Comparison of ENCODE assay signal across 11 cellular contexts in genomic region chr3:123872621-123873020, GRCh38. TPM values are rescaled to one million over a fixed set of nuclear protein-coding genes. Genes with fewer than 3 reads are reported as not detected.
DNase-seq lines count a peak whose midpoint lies in the region; ATAC-seq and TF ChIP-seq lines count a peak whose summit lies in the region.
"Had no signal": no experiment of that assay in that cellular context is flagged by ENCODE, and none has a peak within 500 bp of the region (broad histone marks: within the 10 kb centered on the region; RNA-seq: fewer than 3 reads in every experiment).

No MANE protein-coding gene starts in this region.

- CTCF ChIA-PET in SK-N-SH (lab: Yijun Ruan, JAX): interaction anchor here (1.2 to 2.4 kb wide), 3 partner anchors 9 to 149 kb away, joined by 3 to 7 read pairs (median 3); no protein-coding TSS in a partner anchor

- intact Hi-C loops in aorta (cut with DNase I): loop anchor here in 1 of 2 donors (10.0 kb wide), 1 partner anchor 218 kb away; no protein-coding TSS in a partner anchor

- H3K9me2 ChIP-seq in SK-N-SH: no peaks in the 10 kb centered on the region

- H3K36me3 ChIP-seq in SK-N-SH (replicated peaks in 1 of 2; ENCODE audit: control insufficient read depth in 1 of 2, insufficient read depth in 2 of 2, low read length in 1 of 2) (peaks cover 56 to 70% of the 10 kb centered on the region in 2 experiments), aorta (ENCODE audit: control insufficient read depth in 1 of 2, insufficient read depth in 2 of 2, low read length in 1 of 2) (no peaks in the 10 kb centered on the region)

- 86% methylated on average over 1 of the region's 1 CpG for WGBS in SK-N-SH (ENCODE audit: low lambda C conversion rate)
- 88 to 90% methylated on average over 1 of the region's 1 CpG for WGBS in aorta, 2 donors

- POLR2A ChIA-PET in SK-N-SH (lab: Yijun Ruan, JAX): no interaction called here

- H3K9ac ChIP-seq in SK-N-SH: no peak overlapping the region

- no peak for DNase-seq in SK-N-SH
- DNase-seq in epithelial cell of proximal tubule (ENCODE audit: low read depth): peak; percentile 54
- peak; percentile 16 for DNase-seq in left kidney (ENCODE audit: low read depth, low spot score)
- no peak for DNase-seq in aorta
- no peak for DNase-seq in NCI-H2196 (lab: John Stamatoyannopoulos, UW; ENCODE audit: unreplicated experiment)
- no peak for DNase-seq in HuH-7 (ENCODE audit: low spot score)
- no peak for DNase-seq in SW480 (ENCODE audit: low spot score)
- DNase-seq: CD8-positive, alpha-beta T cell; GF-D8 had no signal

- H3K79me2 ChIP-seq in SK-N-SH (ENCODE audit: insufficient read depth): peaks cover 99% of the 10 kb centered on the region

- H3K4me1 ChIP-seq in SK-N-SH (ENCODE audit: control insufficient read depth in 1 of 2, insufficient read depth in 2 of 2, low read depth in 1 of 2, low read length in 1 of 2): peaks cover 4 to 30% of the 10 kb centered on the region in 2 experiments
- peaks cover 5 to 12% of the 10 kb centered on the region in 2 donors for H3K4me1 ChIP-seq in aorta (ENCODE audit: control insufficient read depth in 1 of 2, insufficient read depth in 2 of 2, low read length in 2 of 2)

- no peak for TF ChIP-seq EP300 in SK-N-SH (IDR thresholded peaks at IDR 0.05; ENCODE audit: borderline replicate concordance in 1 of 2, low read depth in 1 of 2, low read length in 1 of 2)

- 0 out of 2 replicates have a peak, but pooled peaks cover 5% of the 10 kb centered on the region for H3K9me3 ChIP-seq in SK-N-SH
- no peaks in the 10 kb centered on the region for H3K9me3 ChIP-seq in aorta (ENCODE audit: control insufficient read depth, low read length)

- no peak overlapping the region for H3K4me2 ChIP-seq in SK-N-SH

- no peak overlapping the region for H3K4me3 ChIP-seq in SK-N-SH (ENCODE audit: low read depth in 2 of 2, low read length in 1 of 2)
- H3K4me3 ChIP-seq in epithelial cell of proximal tubule (ENCODE audit: low read depth, low read length): no peak overlapping the region
- no peak overlapping the region for H3K4me3 ChIP-seq in aorta (ENCODE audit: low read length in 2 of 2)

- peaks cover 5% of the 10 kb centered on the region; the same call in 1 of the 2 replicates for H4K20me1 ChIP-seq in SK-N-SH (ENCODE audit: insufficient read depth)

- TF ChIP-seq CTCF in SK-N-SH (IDR thresholded peaks at IDR 0.05) (no peak), epithelial cell of proximal tubule (conservative IDR thresholded peaks at IDR 0.05; ENCODE audit: low read depth, low read length) (no peak)

- H3K27me3 ChIP-seq in SK-N-SH (ENCODE audit: insufficient read depth) (no peaks in the 10 kb centered on the region), aorta (ENCODE audit: control insufficient read depth in 1 of 2, insufficient read depth in 2 of 2, low read length in 1 of 2) (no peaks in the 10 kb centered on the region)

- ATAC-seq in SK-N-SH treated with all-trans-retinoic acid at 6 μM for 48 hours: no peak
- no peak for ATAC-seq in aorta (ENCODE audit: low FRiP score)
- ATAC-seq: CD8-positive, alpha-beta T cell had no signal

- H3F3A ChIP-seq in SK-N-SH (replicated peaks; ENCODE audit: insufficient read depth): peaks cover 38% of the 10 kb centered on the region

- peak overlapping the region; percentile 21 to 28; a peak in 2 of 4 replicates for H3K27ac ChIP-seq in SK-N-SH (ENCODE audit: low read depth in 2 of 2, low read length in 1 of 2)
- H3K27ac ChIP-seq in aorta (ENCODE audit: low read depth in 1 of 2, low read length in 2 of 2): peak overlapping the region; percentile 37 to 66
- H3K27ac ChIP-seq: 22Rv1 had no signal

- no peak overlapping the region for H2AFZ ChIP-seq in SK-N-SH (ENCODE audit: low read depth)

- no peak for TF ChIP-seq RAD21 in SK-N-SH (IDR thresholded peaks at IDR 0.05; ENCODE audit: low read length)

TF ChIP-seq in SK-N-SH, 30 proteins besides CTCF, POLR2A, EP300 and RAD21:
- TF ChIP-seq GABPA (IDR thresholded peaks at IDR 0.05; ENCODE audit: low read depth) (no peak), EZH2phosphoT487 (IDR thresholded peaks at IDR 0.05; ENCODE audit: borderline replicate concordance, low read depth) (no peak), POLR2AphosphoS5 (IDR thresholded peaks at IDR 0.05; ENCODE audit: low read depth, low read length) (no peak), PBX3 (IDR thresholded peaks at IDR 0.05) (no peak), REST (IDR thresholded peaks at IDR 0.05; ENCODE audit: low read depth, low read length) (no peak)

TF ChIP-seq in SK-N-SH treated with all-trans-retinoic acid at 6 μM for 48 hours, 23 proteins besides CTCF, POLR2A, EP300 and RAD21 (continues in another document):
- TF ChIP-seq PATZ1 (CRISPR knock-in tag; IDR thresholded peaks at IDR 0.05; ENCODE audit: borderline replicate concordance) (no peak), ZC3H10 (CRISPR knock-in tag; IDR thresholded peaks at IDR 0.05) (no peak), TCF4 (CRISPR knock-in tag; IDR thresholded peaks at IDR 0.05; ENCODE audit: borderline replicate concordance) (no peak), ZNF8 (CRISPR knock-in tag; IDR thresholded peaks at IDR 0.05) (no peak), ZFP3 (CRISPR knock-in tag; IDR thresholded peaks at IDR 0.05) (no peak), BACH2 (CRISPR knock-in tag; IDR thresholded peaks at IDR 0.05; ENCODE audit: borderline replicate concordance) (no peak), TOX (CRISPR knock-in tag; IDR thresholded peaks at IDR 0.05; ENCODE audit: borderline replicate concordance) (no peak), GLIS3 (CRISPR knock-in tag; IDR thresholded peaks at IDR 0.05) (no peak), CREB5 (CRISPR knock-in tag; IDR thresholded peaks at IDR 0.05; ENCODE audit: low read depth) (no peak), ESRRG (CRISPR knock-in tag; IDR thresholded peaks at IDR 0.05) (no peak), RARB (CRISPR knock-in tag; IDR thresholded peaks at IDR 0.05) (no peak), ARNTL (CRISPR knock-in tag; IDR thresholded peaks at IDR 0.05; ENCODE audit: borderline replicate concordance, low read depth) (no peak), CSDC2 (CRISPR knock-in tag; IDR thresholded peaks at IDR 0.05) (no peak), SNAI2 (CRISPR knock-in tag; IDR thresholded peaks at IDR 0.05) (no peak), TSHZ2 (CRISPR knock-in tag; IDR thresholded peaks at IDR 0.05) (no peak), ZNF565 (CRISPR knock-in tag; conservative IDR thresholded peaks at IDR 0.05; ENCODE audit: low read depth) (no peak), OSR1 (CRISPR knock-in tag; IDR thresholded peaks at IDR 0.05) (no peak)

RNA-seq across cellular contexts. Expression of gene MYLK, which starts 11.5 kb away (rescaled TPM):
- 262 and 272 TPM in 2 replicates for polyA plus RNA-seq in SK-N-SH (2012; rRNA removed)
- polyA plus RNA-seq in SK-N-SH (2012; cell fraction: cytosol; rRNA removed): 180 and 207 TPM in 2 replicates
- polyA plus RNA-seq in SK-N-SH (2012; cell fraction: nucleus; rRNA removed): 361 and 379 TPM in 2 replicates
- total RNA-seq in epithelial cell of proximal tubule: 81.4 TPM in 2 replicates
- total RNA-seq in aorta: 100 to 1,000 TPM; 484 to 786 TPM
- 100 to 1,000 TPM; 134 to 143 TPM for polyA plus RNA-seq in aorta
- total RNA-seq: CD8-positive, alpha-beta T cell had no signal

Comparison
In these comparisons a context has a peak if more than half of its experiments do, and no peak if none do; other contexts are left out.
1. DNase-seq: peak in epithelial cell of proximal tubule (single experiment) and left kidney (single experiment); none in SK-N-SH (single experiment), aorta (0 of 2), NCI-H2196 (single experiment), HuH-7 (single experiment) and SW480 (single experiment).